In genomic region chr20:6680854-6681253, GRCh38 we compare ENCODE assay signal across 24 cellular contexts.
"Had no signal": no experiment of that assay in that cellular context is flagged by ENCODE, and none has a peak within 500 bp of the region (broad histone marks: within the 10 kb centered on the region; RNA-seq: fewer than 3 reads in every experiment).

No MANE protein-coding gene starts in this region.

- H3K36me3 ChIP-seq: breast epithelium, Peyer's patch, SJSA1 had no signal

- H3K27ac ChIP-seq: breast epithelium, Peyer's patch, SJSA1 had no signal

- H3K27me3 ChIP-seq: breast epithelium, Peyer's patch, SJSA1 had no signal

- H3K9me3 ChIP-seq: breast epithelium, Peyer's patch, SJSA1 had no signal

- H3K27me3 Mint-ChIP-seq: activated naive CD4-positive, alpha-beta T cell treated with anti-CD3 and anti-CD28 coated beads, Interleukin-2, amount 50 U/mL, for 24 hours; activated T-cell treated with anti-CD3 and anti-CD28 coated beads, Interleukin-2, amount 50 U/mL, for 24 hours had no signal

- H3K36me3 Mint-ChIP-seq: activated naive CD4-positive, alpha-beta T cell treated with anti-CD3 and anti-CD28 coated beads, Interleukin-2, amount 50 U/mL, for 24 hours had no signal

- ATAC-seq: activated CD4-positive, CD25-positive, alpha-beta regulatory T cell treated with anti-CD3 and anti-CD28 coated beads, Interleukin-2, amount 50 U/mL, for 24 hours; activated CD8-positive, alpha-beta T cell treated with anti-CD3 and anti-CD28 coated beads, Interleukin-2, amount 10 ng/mL, durations not matched to agents 7 days and 5 days; K562 had no signal

- H3K4me3 ChIP-seq: breast epithelium, K562, Peyer's patch, SJSA1 had no signal

- H3K4me1 Mint-ChIP-seq: activated naive CD4-positive, alpha-beta T cell treated with anti-CD3 and anti-CD28 coated beads, Interleukin-2, amount 50 U/mL, for 24 hours had no signal

- H3K4me3 Mint-ChIP-seq: activated CD8-positive, alpha-beta T cell treated with anti-CD3 and anti-CD28 coated beads, Interleukin-2, amount 10 ng/mL, durations not matched to agents 7 days and 5 days; activated naive CD4-positive, alpha-beta T cell treated with anti-CD3 and anti-CD28 coated beads, Interleukin-2, amount 50 U/mL, for 24 hours; activated T-cell treated with anti-CD3 and anti-CD28 coated beads, Interleukin-2, amount 50 U/mL, for 24 hours; activated T-helper 1 cell treated with anti-CD3 and anti-CD28 coated beads, Interleukin-12 subunit alpha, Interleukin-12 subunit beta, Interleukin-2, Interleukin-4 antibody, amounts not matched to agents 30 ng/mL and 10 ng/mL and 1 ng/mL, durations not matched to agents 14 hours and 24 hours and 36 hours; T-helper 1 cell treated with Interleukin-12 subunit alpha and Interleukin-12 subunit beta and Interleukin-4 antibody, amounts not matched to agents 30 μg/mL and 1 μg/mL, for 36 hours had no signal

- H3K9me3 Mint-ChIP-seq: activated T-helper 1 cell treated with anti-CD3 and anti-CD28 coated beads, Interleukin-12 subunit alpha, Interleukin-12 subunit beta, Interleukin-2, Interleukin-4 antibody, amounts not matched to agents 30 ng/mL and 10 ng/mL and 1 ng/mL, durations not matched to agents 14 hours and 24 hours and 36 hours; T-helper 1 cell treated with Interleukin-12 subunit alpha and Interleukin-12 subunit beta and Interleukin-4 antibody, amounts not matched to agents 30 μg/mL and 1 μg/mL, for 36 hours had no signal

- H3K27ac Mint-ChIP-seq: activated CD8-positive, alpha-beta T cell treated with anti-CD3 and anti-CD28 coated beads, Interleukin-2, amount 10 ng/mL, durations not matched to agents 7 days and 5 days; activated naive CD4-positive, alpha-beta T cell treated with anti-CD3 and anti-CD28 coated beads, Interleukin-2, amount 50 U/mL, for 24 hours; activated T-cell treated with anti-CD3 and anti-CD28 coated beads, Interleukin-2, amount 50 U/mL, for 24 hours; activated T-helper 1 cell treated with anti-CD3 and anti-CD28 coated beads, Interleukin-12 subunit alpha, Interleukin-12 subunit beta, Interleukin-2, Interleukin-4 antibody, amounts not matched to agents 30 ng/mL and 10 ng/mL and 1 ng/mL, durations not matched to agents 14 hours and 24 hours and 36 hours; T-helper 1 cell treated with Interleukin-12 subunit alpha and Interleukin-12 subunit beta and Interleukin-4 antibody, amounts not matched to agents 30 μg/mL and 1 μg/mL, for 36 hours had no signal

- DNase-seq: activated CD4-positive, alpha-beta T cell treated with anti-CD3 and anti-CD28 coated beads for 4 hours; activated CD8-positive, alpha-beta memory T cell treated with anti-CD3 and anti-CD28 coated beads, Interleukin-2, amount 50 U/mL, for 48 hours; activated CD8-positive, alpha-beta T cell treated with anti-CD3 and anti-CD28 coated beads, Interleukin-2, amount 10 ng/mL, durations not matched to agents 7 days and 5 days; activated effector memory CD4-positive, alpha-beta T cell treated with Interleukin-2 at 50 U/mL for 16 hours; activated naive CD4-positive, alpha-beta T cell; activated T-cell treated with anti-CD3 and anti-CD28 coated beads, Interleukin-2, amount 50 U/mL, for 24 hours; aorta; caudate nucleus; Karpas-422; MM.1S; NCI-H1105; NCI-H1694; NCI-H2029; NCI-H748 treated with DMSO at 0.1 percent for 48 hours; OCI-M1; Peyer's patch; SHP77 had no signal

- H3K4me1 ChIP-seq: breast epithelium, Peyer's patch had no signal
